Comparison of ENCODE assay signal across 18 cellular contexts in genomic region chr3:13492976-13493866, GRCh38. TPM values are rescaled to one million over a fixed set of nuclear protein-coding genes. Genes with fewer than 3 reads are reported as not detected.
DNase-seq lines count a peak whose midpoint lies in the region; ATAC-seq, FAIRE-seq and TF ChIP-seq lines count a peak whose summit lies in the region.
"Had no signal": no experiment of that assay in that cellular context is flagged by ENCODE, and none has a peak within 500 bp of the region (broad histone marks: within the 10 kb centered on the region; RNA-seq: fewer than 3 reads in every experiment).

No MANE protein-coding gene starts in this region.

- H3K4me3 Mint-ChIP-seq in activated T-cell treated with anti-CD3 and anti-CD28 coated beads, Interleukin-2, amount 50 U/mL, for 72 hours = no peak overlapping the region

- peak; percentile 4 for DNase-seq in activated T-cell treated with anti-CD3 and anti-CD28 coated beads, Interleukin-2, amount 50 U/mL, for 1 hour
- no peak for DNase-seq in activated T-cell treated with anti-CD3 and anti-CD28 coated beads, Interleukin-2, amount 50 U/mL, for 72 hours
- DNase-seq in substantia nigra (lab: John Stamatoyannopoulos, UW) (no peak), UCSD-AML1 (lab: John Stamatoyannopoulos, UW; ENCODE audit: unreplicated experiment) (no peak), D721Med (ENCODE audit: insufficient read length, low spot score) (no peak)
- no peak for DNase-seq in activated naive CD4-positive, alpha-beta T cell treated with anti-CD3 and anti-CD28 coated beads, Interleukin-2, amount 50 U/mL, for 16 hours
- DNase-seq: DMS53, NCI-H1048, NCI-H146, NCI-H2081 treated with DMSO at 0.1 percent for 48 hours, NCI-H2227 treated with DMSO at 0.1 percent for 48 hours, NCI-H524 treated with DMSO at 0.1 percent for 48 hours had no signal

- H3K27ac Mint-ChIP-seq in activated T-cell treated with anti-CD3 and anti-CD28 coated beads, Interleukin-2, amount 50 U/mL, for 72 hours = no peak overlapping the region

- ATAC-seq in activated T-cell treated with anti-CD3 and anti-CD28 coated beads, Interleukin-2, amount 50 U/mL, for 72 hours (replicated peaks in 1 of 2) = no peak
- ATAC-seq: K562 had no signal

- no peaks in the 10 kb centered on the region for H3K4me1 Mint-ChIP-seq in activated T-cell treated with anti-CD3 and anti-CD28 coated beads, Interleukin-2, amount 50 U/mL, for 72 hours (ENCODE audit: low read depth)

- no peaks in the 10 kb centered on the region for H3K36me3 Mint-ChIP-seq in activated T-cell treated with anti-CD3 and anti-CD28 coated beads, Interleukin-2, amount 50 U/mL, for 72 hours (ENCODE audit: insufficient read depth in 2 of 2)

- peak overlapping the region; percentile 92 for H3K27ac ChIP-seq in angular gyrus (ENCODE audit: low read depth, low read length)
- H3K27ac ChIP-seq in layer of hippocampus (ENCODE audit: low read depth, low read length) = peak overlapping the region; percentile 83
- peak overlapping the region; percentile 92 for H3K27ac ChIP-seq in substantia nigra (ENCODE audit: low read depth, low read length, poor library complexity, severe bottlenecking)
- H3K27ac ChIP-seq: HL-60 had no signal

- no peaks in the 10 kb centered on the region for H3K27me3 ChIP-seq in layer of hippocampus (ENCODE audit: control insufficient read depth, insufficient read depth, low read length)

- no peak for TF ChIP-seq CTCF in D721Med (IDR thresholded peaks at IDR 0.05; ENCODE audit: insufficient read depth, missing control alignments)

- no peaks in the 10 kb centered on the region for H3K27me3 Mint-ChIP-seq in activated T-cell treated with anti-CD3 and anti-CD28 coated beads, Interleukin-2, amount 50 U/mL, for 72 hours (ENCODE audit: low read depth)

- H3K9me3 Mint-ChIP-seq in activated T-cell treated with anti-CD3 and anti-CD28 coated beads, Interleukin-2, amount 50 U/mL, for 72 hours = no peaks in the 10 kb centered on the region

- no peak for FAIRE-seq in D721Med (lab: Jason Lieb, UNC)
- FAIRE-seq: H1, K562 had no signal

RNA-seq across cellular contexts. Expression of gene HDAC11, which starts 13.1 kb away (rescaled TPM):
- total RNA-seq in activated T-cell treated with anti-CD3 and anti-CD28 coated beads, Interleukin-2, amount 50 U/mL, for 72 hours = 1 to 10 TPM; 6.2 to 8.0 TPM

RNA-seq across cellular contexts. Expression of gene FBLN2, which starts 55.7 kb away (rescaled TPM):
- total RNA-seq in activated T-cell treated with anti-CD3 and anti-CD28 coated beads, Interleukin-2, amount 50 U/mL, for 72 hours = 1 to 10 TPM in 1 of 2 donors, under 1 TPM in 1; 0.49 to 1.1 TPM
- total RNA-seq: OCI-LY7 had no signal
